ENCODE assay signal across 24 cellular contexts in genomic region chr16:65500007-65500406, GRCh38.
"Had no signal": no experiment of that assay in that cellular context is flagged by ENCODE, and none has a peak within 500 bp of the region (broad histone marks: within the 10 kb centered on the region; RNA-seq: fewer than 3 reads in every experiment).

No MANE protein-coding gene starts in this region.

- H3K9me3 ChIP-seq: right lobe of liver, tibial artery had no signal

- H3K27me3 Mint-ChIP-seq: activated CD4-positive, alpha-beta T cell treated with anti-CD3 and anti-CD28 coated beads, Interleukin-2, amount 10 ng/mL, durations not matched to agents 7 days and 5 days; activated naive CD8-positive, alpha-beta T cell treated with anti-CD3 and anti-CD28 coated beads for 36 hours; activated T-helper 17 cell treated with anti-CD3 and anti-CD28 coated beads, Interleukin-2, amount 50 U/mL, for 72 hours; naive thymus-derived CD4-positive, alpha-beta T cell; stimulated activated naive CD8-positive, alpha-beta T cell treated with anti-CD3 and anti-CD28 coated beads, Interleukin-15, amount 100 ng/mL, for 72 hours had no signal

- FAIRE-seq: frontal cortex, TTC549 had no signal

- H3K9me3 Mint-ChIP-seq: activated CD4-positive, alpha-beta T cell treated with anti-CD3 and anti-CD28 coated beads, Interleukin-2, amount 10 ng/mL, durations not matched to agents 7 days and 5 days; neural crest cell had no signal

- H3K27ac ChIP-seq: right lobe of liver, skin epidermis, tibial artery, WERI-Rb-1 had no signal

- H3K36me3 Mint-ChIP-seq: activated naive CD8-positive, alpha-beta T cell treated with anti-CD3 and anti-CD28 coated beads for 36 hours; stimulated activated effector memory CD8-positive, alpha-beta T cell treated with anti-CD3 and anti-CD28 coated beads, Interleukin-12 subunit alpha, Interleukin-12 subunit beta, amount 100 ng/mL, for 72 hours had no signal

- H3K36me3 ChIP-seq: right lobe of liver, tibial artery, WERI-Rb-1 had no signal

- H3K4me3 Mint-ChIP-seq: activated CD4-positive, alpha-beta T cell treated with anti-CD3 and anti-CD28 coated beads, Interleukin-2, amount 10 ng/mL, durations not matched to agents 7 days and 5 days; activated CD8-positive, alpha-beta T cell treated with anti-CD3 and anti-CD28 coated beads, Interleukin-2, amount 10 ng/mL, durations not matched to agents 7 days and 5 days; activated naive CD8-positive, alpha-beta T cell treated with anti-CD3 and anti-CD28 coated beads for 36 hours; activated T-helper 17 cell treated with anti-CD3 and anti-CD28 coated beads, Interleukin-2, amount 50 U/mL, for 72 hours; naive thymus-derived CD4-positive, alpha-beta T cell; neural crest cell; stimulated activated effector memory CD8-positive, alpha-beta T cell treated with anti-CD3 and anti-CD28 coated beads, Interleukin-12 subunit alpha, Interleukin-12 subunit beta, amount 100 ng/mL, for 72 hours; stimulated activated naive CD8-positive, alpha-beta T cell treated with anti-CD3 and anti-CD28 coated beads, Interleukin-15, amount 100 ng/mL, for 72 hours had no signal

- H3K4me3 ChIP-seq: right lobe of liver, skin epidermis, tibial artery had no signal

- H3K27me3 ChIP-seq: right lobe of liver, tibial artery had no signal

- H3K4me1 Mint-ChIP-seq: activated CD4-positive, alpha-beta T cell treated with anti-CD3 and anti-CD28 coated beads, Interleukin-2, amount 10 ng/mL, durations not matched to agents 7 days and 5 days; activated naive CD8-positive, alpha-beta T cell treated with anti-CD3 and anti-CD28 coated beads for 36 hours; activated T-helper 17 cell treated with anti-CD3 and anti-CD28 coated beads, Interleukin-2, amount 50 U/mL, for 72 hours; stimulated activated effector memory CD8-positive, alpha-beta T cell treated with anti-CD3 and anti-CD28 coated beads, Interleukin-12 subunit alpha, Interleukin-12 subunit beta, amount 100 ng/mL, for 72 hours; stimulated activated naive CD8-positive, alpha-beta T cell treated with anti-CD3 and anti-CD28 coated beads, Interleukin-15, amount 100 ng/mL, for 72 hours had no signal

- H3K27ac Mint-ChIP-seq: activated CD4-positive, alpha-beta T cell treated with anti-CD3 and anti-CD28 coated beads, Interleukin-2, amount 10 ng/mL, durations not matched to agents 7 days and 5 days; activated CD8-positive, alpha-beta T cell treated with anti-CD3 and anti-CD28 coated beads, Interleukin-2, amount 10 ng/mL, durations not matched to agents 7 days and 5 days; activated naive CD8-positive, alpha-beta T cell treated with anti-CD3 and anti-CD28 coated beads for 36 hours; activated T-helper 17 cell treated with anti-CD3 and anti-CD28 coated beads, Interleukin-2, amount 50 U/mL, for 72 hours; naive thymus-derived CD4-positive, alpha-beta T cell; stimulated activated effector memory CD8-positive, alpha-beta T cell treated with anti-CD3 and anti-CD28 coated beads, Interleukin-12 subunit alpha, Interleukin-12 subunit beta, amount 100 ng/mL, for 72 hours; stimulated activated naive CD8-positive, alpha-beta T cell treated with anti-CD3 and anti-CD28 coated beads, Interleukin-15, amount 100 ng/mL, for 72 hours had no signal

- DNase-seq: activated CD4-positive, alpha-beta T cell treated with anti-CD3 and anti-CD28 coated beads, Interleukin-2, amount 10 ng/mL, durations not matched to agents 7 days and 5 days; activated CD4-positive, CD25-positive, alpha-beta regulatory T cell treated with anti-CD3 and anti-CD28 coated beads, Interleukin-2, amount 50 U/mL, for 72 hours; activated CD8-positive, alpha-beta T cell treated with anti-CD3 and anti-CD28 coated beads, Interleukin-2, amount 10 ng/mL, durations not matched to agents 7 days and 5 days; activated naive CD4-positive, alpha-beta T cell treated with Interleukin-2 at 50 U/mL for 16 hours; activated naive CD8-positive, alpha-beta T cell treated with anti-CD3 and anti-CD28 coated beads for 36 hours; activated T-cell treated with anti-CD3 and anti-CD28 coated beads, Interleukin-2, amount 50 U/mL, for 1 hour; amygdala; glutamatergic neuron; hippocampal formation; left colon; naive thymus-derived CD4-positive, alpha-beta T cell; occipital lobe; right lobe of liver; stimulated activated CD4-positive, alpha-beta T cell treated with anti-CD3 and anti-CD28 coated beads, Interleukin-2, amount 100 ng/mL, for 24 hours; stimulated activated naive CD8-positive, alpha-beta T cell treated with anti-CD3 and anti-CD28 coated beads, Interleukin-15, amount 100 ng/mL, for 72 hours; T-helper 1 cell; tibial artery; WERI-Rb-1 had no signal

- H3K4me1 ChIP-seq: right lobe of liver, tibial artery had no signal

- ATAC-seq: activated CD8-positive, alpha-beta T cell treated with anti-CD3 and anti-CD28 coated beads, Interleukin-2, amount 10 ng/mL, durations not matched to agents 7 days and 5 days; activated T-helper 17 cell treated with anti-CD3 and anti-CD28 coated beads, Interleukin-2, amount 50 U/mL, for 72 hours; left colon; naive thymus-derived CD4-positive, alpha-beta T cell; right lobe of liver; stimulated activated effector memory CD8-positive, alpha-beta T cell treated with anti-CD3 and anti-CD28 coated beads, Interleukin-12 subunit alpha, Interleukin-12 subunit beta, amount 100 ng/mL, for 72 hours; stimulated activated naive CD8-positive, alpha-beta T cell treated with anti-CD3 and anti-CD28 coated beads, Interleukin-15, amount 100 ng/mL, for 72 hours had no signal
